1 cellular context compared by ENCODE assay signal in genomic region chr3:136752327-136753111, GRCh38.
A peak's percentile ranks its signal among the peaks of the same experiment; 100 is the strongest.
TF ChIP-seq lines count a peak whose summit lies in the region.

TSS of gene STAG1 (minus strand) at chr3:136752378. CDS start at chr3:136630898, 121,480 bp downstream.

TF ChIP-seq in WTC11, 78 proteins besides CTCF, POLR2A, EP300 and RAD21 (continued from another document):
- TF ChIP-seq IRF1 (CRISPR knock-in tag; IDR thresholded peaks at IDR 0.05) (no peak), NR1H2 (CRISPR knock-in tag; IDR thresholded peaks at IDR 0.05) (no peak), ZNF281 (CRISPR knock-in tag; IDR thresholded peaks at IDR 0.05) (peak; percentile 94; the same call in 1 of the 2 replicates), TEAD4 (CRISPR knock-in tag; IDR thresholded peaks at IDR 0.05) (no peak), NR3C1 (CRISPR knock-in tag; conservative IDR thresholded peaks at IDR 0.05; ENCODE audit: low read depth) (0 out of 2 replicates have a peak, but pooled peaks have one; percentile 70), CDX4 (CRISPR knock-in tag; IDR thresholded peaks at IDR 0.05; ENCODE audit: borderline replicate concordance) (no peak), E2F1 (CRISPR knock-in tag; IDR thresholded peaks at IDR 0.05) (no peak), ZBTB21 (CRISPR knock-in tag; IDR thresholded peaks at IDR 0.05; ENCODE audit: borderline replicate concordance) (peak; percentile 84), ELF4 (CRISPR knock-in tag; IDR thresholded peaks at IDR 0.05; ENCODE audit: low read depth) (no peak), ZNF232 (CRISPR knock-in tag; IDR thresholded peaks at IDR 0.05) (peak; percentile 57; the same call in 1 of the 2 replicates), RORB (CRISPR knock-in tag; IDR thresholded peaks at IDR 0.05) (no peak), ZNF121 (CRISPR knock-in tag; IDR thresholded peaks at IDR 0.05) (no peak), ATF6 (CRISPR knock-in tag; IDR thresholded peaks at IDR 0.05) (no peak), SMAD3 (CRISPR knock-in tag; IDR thresholded peaks at IDR 0.05; ENCODE audit: borderline replicate concordance) (0 out of 2 replicates have a peak, but pooled peaks have one; percentile 21), FOXP1 (CRISPR knock-in tag; IDR thresholded peaks at IDR 0.05; ENCODE audit: borderline replicate concordance) (peak; percentile 85; the same call in 1 of the 2 replicates), STAT6 (CRISPR knock-in tag; conservative IDR thresholded peaks at IDR 0.05; ENCODE audit: low read depth) (no peak), ZNF219 (CRISPR knock-in tag; IDR thresholded peaks at IDR 0.05; ENCODE audit: borderline replicate concordance) (no peak; the same call in 1 of the 2 replicates), ATF1 (CRISPR knock-in tag; IDR thresholded peaks at IDR 0.05) (0 out of 2 replicates have a peak, but pooled peaks have one; percentile 13), ZNF671 (CRISPR knock-in tag; IDR thresholded peaks at IDR 0.05) (no peak), KAT7 (CRISPR knock-in tag; IDR thresholded peaks at IDR 0.05; ENCODE audit: borderline replicate concordance) (peak; percentile 20; the same call in 1 of the 2 replicates), ATF3 (CRISPR knock-in tag; conservative IDR thresholded peaks at IDR 0.05) (no peak), NFATC4 (CRISPR knock-in tag; IDR thresholded peaks at IDR 0.05) (no peak), SP1 (CRISPR knock-in tag; conservative IDR thresholded peaks at IDR 0.05) (peak; percentile 94), ZNF416 (CRISPR knock-in tag; IDR thresholded peaks at IDR 0.05) (0 out of 2 replicates have a peak, but pooled peaks have one; percentile 58), EMX1 (CRISPR knock-in tag; IDR thresholded peaks at IDR 0.05) (peak; percentile 36; the same call in 1 of the 2 replicates), GABPB1 (CRISPR knock-in tag; IDR thresholded peaks at IDR 0.05) (peak; percentile 70; the same call in 1 of the 2 replicates), AFF4 (CRISPR knock-in tag; IDR thresholded peaks at IDR 0.05; ENCODE audit: borderline replicate concordance) (peak; percentile 93), PRDM15 (CRISPR knock-in tag; IDR thresholded peaks at IDR 0.05) (peak; percentile 41; the same call in 1 of the 2 replicates), HMGXB4 (CRISPR knock-in tag; IDR thresholded peaks at IDR 0.05) (peak; percentile 99), ZMAT4 (CRISPR knock-in tag; IDR thresholded peaks at IDR 0.05) (no peak), ZNF263 (CRISPR knock-in tag; IDR thresholded peaks at IDR 0.05; ENCODE audit: low read depth) (no peak), NFE2L1 (CRISPR knock-in tag; IDR thresholded peaks at IDR 0.05) (peak; percentile 92; the same call in 1 of the 2 replicates), USF2 (CRISPR knock-in tag; IDR thresholded peaks at IDR 0.05) (peak; percentile 59), JAZF1 (CRISPR knock-in tag; IDR thresholded peaks at IDR 0.05) (no peak)
